Comparison of ENCODE assay signal across 10 cellular contexts in genomic region chr9:35972093-35972492, GRCh38. TPM values are rescaled to one million over a fixed set of nuclear protein-coding genes. Genes with fewer than 3 reads are reported as not detected.
DNase-seq lines count a peak whose midpoint lies in the region; ATAC-seq, FAIRE-seq and TF ChIP-seq lines count a peak whose summit lies in the region.
"Had no signal": no experiment of that assay in that cellular context is flagged by ENCODE, and none has a peak within 500 bp of the region (broad histone marks: within the 10 kb centered on the region; RNA-seq: fewer than 3 reads in every experiment).

No MANE protein-coding gene starts in this region.

- H3K27ac Mint-ChIP-seq in activated CD4-positive, alpha-beta T cell treated with anti-CD3 and anti-CD28 coated beads, Interleukin-2, amount 10 ng/mL, durations not matched to agents 7 days and 5 days: no peak overlapping the region
- no peak overlapping the region for H3K27ac Mint-ChIP-seq in naive B cell
- H3K27ac Mint-ChIP-seq in stimulated activated naive CD8-positive, alpha-beta T cell treated with anti-CD3 and anti-CD28 coated beads, Interleukin-15, amount 100 ng/mL, for 72 hours: no peak overlapping the region

- peaks cover 0 to 7% of the 10 kb centered on the region in 2 experiments; a peak in 1 of 5 replicates for H3K27me3 ChIP-seq in K562 (ENCODE audit: control insufficient read depth in 2 of 2, insufficient read depth in 2 of 2, low read length in 2 of 2)
- no peaks in the 10 kb centered on the region for H3K27me3 ChIP-seq in PC-9 (ENCODE audit: insufficient read depth, low read depth)

- TF ChIP-seq POLR2A in K562 (conservative IDR thresholded peaks at IDR 0.05): no peak

- no peaks in the 10 kb centered on the region for H3K9me2 ChIP-seq in PC-9 (ENCODE audit: insufficient read depth)

- H3K9ac ChIP-seq in K562 (ENCODE audit: insufficient read depth in 1 of 2, low read depth in 2 of 2, low read length in 2 of 2): no peak overlapping the region

- no peaks in the 10 kb centered on the region for H4K20me1 ChIP-seq in K562 (replicated peaks; ENCODE audit: control insufficient read depth, insufficient read depth, low read length)
- no peaks in the 10 kb centered on the region for H4K20me1 ChIP-seq in PC-9 (ENCODE audit: insufficient read depth)

- no peak for TF ChIP-seq EP300 in K562 (IDR thresholded peaks at IDR 0.05; ENCODE audit: low read length)

- POLR2A ChIA-PET in activated CD4-positive, alpha-beta T cell treated with anti-CD3 and anti-CD28 coated beads, Interleukin-2, amount 10 ng/mL, durations not matched to agents 7 days and 5 days (lab: Charles Lee): no interaction called here
- POLR2A ChIA-PET in K562 (lab: Yijun Ruan, JAX) (no interaction called here), PC-9 (lab: Charles Lee; ENCODE audit: unreplicated experiment) (no interaction called here)

- in situ Hi-C loops in K562 (cut with MboI): no loop called here

- CTCF ChIA-PET in activated CD4-positive, alpha-beta T cell treated with anti-CD3 and anti-CD28 coated beads, Interleukin-2, amount 10 ng/mL, durations not matched to agents 7 days and 5 days (lab: Charles Lee): interaction anchor here (0.6 kb wide), 1 partner anchor 363 kb away, joined by 3 read pairs; no protein-coding TSS in a partner anchor
- CTCF ChIA-PET in K562 (lab: Yijun Ruan, JAX; ENCODE audit: low intra/inter-chr PET ratio): no interaction called here
- CTCF ChIA-PET in PC-9 (lab: Charles Lee): no interaction called here

- TF ChIP-seq CTCF in K562 (IDR thresholded peaks at IDR 0.05 in 2 of 3, conservative IDR thresholded peaks at IDR 0.05 in 1 of 3; ENCODE audit: insufficient read depth in 2 of 3, low read depth in 1 of 3, low read length in 3 of 3): no peak
- no peak for TF ChIP-seq CTCF in PC-9 (conservative IDR thresholded peaks at IDR 0.05)

- ATAC-seq in K562: peak; percentile 49; the same call in 2 of the 3 replicates
- ATAC-seq in naive B cell (ENCODE audit: low read depth in 2 of 2): peak; percentile 30 to 36
- peak; percentile 78 for ATAC-seq in stimulated activated naive CD8-positive, alpha-beta T cell treated with anti-CD3 and anti-CD28 coated beads, Interleukin-15, amount 100 ng/mL, for 72 hours
- no peak for ATAC-seq in GM18517 (IDR thresholded peaks at IDR 0.05; ENCODE audit: unreplicated experiment)
- ATAC-seq: A549 had no signal

- H3K27ac ChIP-seq in K562 (ENCODE audit: extremely low read depth, low read depth, low read length) (no peak overlapping the region), PC-9 (no peak overlapping the region)
- H3K27ac ChIP-seq: A549 had no signal

- no peak overlapping the region for H2AFZ ChIP-seq in K562 (ENCODE audit: low read depth, low read length)
- no peak overlapping the region for H2AFZ ChIP-seq in PC-9

- peaks cover 2% of the 10 kb centered on the region for H3K36me3 Mint-ChIP-seq in activated CD4-positive, alpha-beta T cell treated with anti-CD3 and anti-CD28 coated beads, Interleukin-2, amount 10 ng/mL, durations not matched to agents 7 days and 5 days (ENCODE audit: low read depth)
- H3K36me3 Mint-ChIP-seq in naive B cell: peaks cover 16 to 31% of the 10 kb centered on the region in 2 donors

- BruUV-seq in K562 (replicated peaks; lab: Mats Ljungman, UMichigan): no TSS peak
- BruUV-seq in PC-9 (replicated peaks; lab: Mats Ljungman, UMichigan): no TSS peak

- H3K9me3 ChIP-seq in K562 (replicated peaks; ENCODE audit: control insufficient read depth, insufficient read depth, low read depth, low read length): 0 out of 2 replicates have a peak, but pooled peaks cover 2% of the 10 kb centered on the region
- H3K9me3 ChIP-seq in PC-9 (ENCODE audit: insufficient read depth, low read depth): peaks cover 6% of the 10 kb centered on the region; the same call in 1 of the 2 replicates

- H3K4me3 Mint-ChIP-seq in activated CD4-positive, alpha-beta T cell treated with anti-CD3 and anti-CD28 coated beads, Interleukin-2, amount 10 ng/mL, durations not matched to agents 7 days and 5 days: no peak overlapping the region
- peak overlapping the region in 7 of 8 donors; percentile 39 to 77 (median 58) for H3K4me3 Mint-ChIP-seq in naive B cell
- H3K4me3 Mint-ChIP-seq in stimulated activated naive CD8-positive, alpha-beta T cell treated with anti-CD3 and anti-CD28 coated beads, Interleukin-15, amount 100 ng/mL, for 72 hours: peak overlapping the region; percentile 58 to 70

- H3K4me3 ChIP-seq in K562 (no peak overlapping the region), PC-9 (no peak overlapping the region)
- H3K4me3 ChIP-seq: A549 had no signal

- H3K36me3 ChIP-seq in K562 (ENCODE audit: control insufficient read depth, insufficient read depth, low read length) (no peaks in the 10 kb centered on the region), PC-9 (ENCODE audit: low read depth) (no peaks in the 10 kb centered on the region)

- H3K79me2 ChIP-seq in K562 (ENCODE audit: control insufficient read depth, insufficient read depth, low read length) (no peaks in the 10 kb centered on the region), PC-9 (ENCODE audit: low read depth) (no peaks in the 10 kb centered on the region)

- H3K4me1 ChIP-seq in K562 (replicated peaks in 1 of 2; ENCODE audit: control insufficient read depth in 2 of 2, insufficient read depth in 2 of 2, low read length in 2 of 2): peaks cover 0 to 5% of the 10 kb centered on the region in 2 experiments; a peak in 1 of 5 replicates
- H3K4me1 ChIP-seq in PC-9 (replicated peaks; ENCODE audit: insufficient read depth): no peaks in the 10 kb centered on the region
- H3K4me1 ChIP-seq: A549 had no signal

- H3K9me1 ChIP-seq in K562 (ENCODE audit: control insufficient read depth, insufficient read depth, low read length): no peaks in the 10 kb centered on the region

- no peak for TF ChIP-seq RAD21 in K562 (CRISPR knock-in tag; conservative IDR thresholded peaks at IDR 0.05 in 1 of 2, IDR thresholded peaks at IDR 0.05 in 1 of 2)

- H3K4me2 ChIP-seq in K562 (ENCODE audit: insufficient read depth, low read length) (no peak overlapping the region), PC-9 (no peak overlapping the region)
- H3K4me2 ChIP-seq: A549 had no signal

- H3F3A ChIP-seq in PC-9 (ENCODE audit: insufficient read depth, low read depth): no peaks in the 10 kb centered on the region

- peak; percentile 28 for DNase-seq in activated CD4-positive, alpha-beta T cell treated with anti-CD3 and anti-CD28 coated beads for 48 hours
- no peak for DNase-seq in activated CD4-positive, alpha-beta T cell treated with anti-CD3 and anti-CD28 coated beads, Interleukin-2, amount 10 ng/mL, durations not matched to agents 7 days and 5 days
- DNase-seq in K562 (ENCODE audit: extremely low read depth in 1 of 4, low spot score in 3 of 4): no peak
- peak; percentile 17 for DNase-seq in naive B cell
- peak; percentile 14 to 19 for DNase-seq in stimulated activated naive CD8-positive, alpha-beta T cell treated with anti-CD3 and anti-CD28 coated beads, Interleukin-15, amount 100 ng/mL, for 72 hours
- no peak for DNase-seq in EL
- no peak for DNase-seq in PC-9
- DNase-seq: OCI-M1 had no signal

- H3K9me3 Mint-ChIP-seq in activated CD4-positive, alpha-beta T cell treated with anti-CD3 and anti-CD28 coated beads, Interleukin-2, amount 10 ng/mL, durations not matched to agents 7 days and 5 days: peaks cover 16% of the 10 kb centered on the region
- H3K9me3 Mint-ChIP-seq in naive B cell: peaks cover 5 to 40% (median 24%) of the 10 kb centered on the region in 7 donors
- peaks cover 19 to 23% of the 10 kb centered on the region in 2 donors for H3K9me3 Mint-ChIP-seq in stimulated activated naive CD8-positive, alpha-beta T cell treated with anti-CD3 and anti-CD28 coated beads, Interleukin-15, amount 100 ng/mL, for 72 hours

- peaks cover 77% of the 10 kb centered on the region for H3K27me3 Mint-ChIP-seq in activated CD4-positive, alpha-beta T cell treated with anti-CD3 and anti-CD28 coated beads, Interleukin-2, amount 10 ng/mL, durations not matched to agents 7 days and 5 days
- H3K27me3 Mint-ChIP-seq in naive B cell: peaks cover 54 to 86% (median 75%) of the 10 kb centered on the region in 3 donors
- peaks cover 65% of the 10 kb centered on the region for H3K27me3 Mint-ChIP-seq in stimulated activated naive CD8-positive, alpha-beta T cell treated with anti-CD3 and anti-CD28 coated beads, Interleukin-15, amount 100 ng/mL, for 72 hours

- intact Hi-C loops in K562 (cut with micrococcal nuclease) (no loop called here), PC-9 (cut with micrococcal nuclease; ENCODE audit: unreplicated experiment) (no loop called here)

- H3K4me1 Mint-ChIP-seq in activated CD4-positive, alpha-beta T cell treated with anti-CD3 and anti-CD28 coated beads, Interleukin-2, amount 10 ng/mL, durations not matched to agents 7 days and 5 days: peaks cover 9% of the 10 kb centered on the region
- H3K4me1 Mint-ChIP-seq in naive B cell: peaks cover 13 to 22% (median 18%) of the 10 kb centered on the region in 3 donors
- H3K4me1 Mint-ChIP-seq in stimulated activated naive CD8-positive, alpha-beta T cell treated with anti-CD3 and anti-CD28 coated beads, Interleukin-15, amount 100 ng/mL, for 72 hours: peaks cover 13% of the 10 kb centered on the region

- WGBS in K562 (ENCODE audit: insufficient coverage, low coverage, missing lambda C conversion rate): 6% methylated on average over 13 of the region's 35 CpGs

- no peak for FAIRE-seq in K562 (lab: Jason Lieb, UNC)

TF ChIP-seq in K562, 482 proteins besides CTCF, POLR2A, EP300 and RAD21 (continues in another document):
- no peak for TF ChIP-seq GATAD2B (IDR thresholded peaks at IDR 0.05; ENCODE audit: borderline replicate concordance)

RNA-seq across cellular contexts. Expression of gene OR2S2, which starts 14.1 kb away (rescaled TPM):
- not detected for total RNA-seq in activated CD4-positive, alpha-beta T cell treated with anti-CD3 and anti-CD28 coated beads, Interleukin-2, amount 10 ng/mL, durations not matched to agents 7 days and 5 days
- total RNA-seq in K562 (2011; cell fraction: chromatin; rRNA removed; ENCODE audit: low replicate concordance): not detected in 2 replicates
- not detected in 2 replicates for total RNA-seq in K562 (2011; cell fraction: nucleolus; rRNA removed)
- not detected in 2 replicates for total RNA-seq in K562 (2011; cell fraction: nucleoplasm; rRNA removed)
- not detected in 2 replicates for total RNA-seq in K562 (2014; rRNA removed)
- total RNA-seq in K562 (2014; rRNA removed; fragmentation: Illumina TruSeq; extraction: Trizol): not detected in 2 replicates
- total RNA-seq in K562 (2015; rRNA removed; fragmentation: Illumina TruSeq; extraction: Trizol): not detected in 2 replicates
- total RNA-seq in K562 (2021): not detected in 2 replicates
- not detected in 2 replicates for polyA plus RNA-seq in K562 (2011; rRNA removed)
- not detected in 2 replicates for polyA plus RNA-seq in K562 (2011; cell fraction: cytosol; rRNA removed)
- not detected in 2 replicates for polyA plus RNA-seq in K562 (2011; cell fraction: nucleus; rRNA removed)
- polyA plus RNA-seq in K562 (2012): not detected in 2 replicates
- not detected in 2 replicates for polyA plus RNA-seq in K562 (2014; fragmentation: Illumina TruSeq; extraction: Trizol)
- not detected for polyA plus RNA-seq in K562 (2014; fragmentation: Nextera tagmentation; extraction: Ambion mirVana)
- polyA plus RNA-seq in K562 (2014; rRNA removed): not detected in 2 replicates
- not detected in 2 replicates for polyA minus RNA-seq in K562 (2011; rRNA and poly(A)+ RNA removed)
- not detected in 2 replicates for polyA minus RNA-seq in K562 (2011; cell fraction: cytosol; rRNA and poly(A)+ RNA removed)
- not detected in 2 replicates for polyA minus RNA-seq in K562 (2011; cell fraction: nucleus; rRNA and poly(A)+ RNA removed)
- polyA plus RNA-seq in naive B cell (ENCODE audit: low read depth in 6 of 6): not detected
- not detected in 2 replicates for total RNA-seq in PC-9 (2021)
- polyA plus RNA-seq: A549 had no signal

Comparison
In these comparisons a context has a peak if more than half of its experiments do, and no peak if none do; other contexts are left out.
1. DNase-seq: peak in activated CD4-positive, alpha-beta T cell treated with anti-CD3 and anti-CD28 coated beads for 48 hours (single experiment), naive B cell (single experiment) and stimulated activated naive CD8-positive, alpha-beta T cell treated with anti-CD3 and anti-CD28 coated beads, Interleukin-15, amount 100 ng/mL, for 72 hours (2 of 2); none in activated CD4-positive, alpha-beta T cell treated with anti-CD3 and anti-CD28 coated beads, Interleukin-2, amount 10 ng/mL, durations not matched to agents 7 days and 5 days (single experiment), K562 (0 of 4), EL (single experiment) and PC-9 (0 of 2).